In the genomic region with DNA sequence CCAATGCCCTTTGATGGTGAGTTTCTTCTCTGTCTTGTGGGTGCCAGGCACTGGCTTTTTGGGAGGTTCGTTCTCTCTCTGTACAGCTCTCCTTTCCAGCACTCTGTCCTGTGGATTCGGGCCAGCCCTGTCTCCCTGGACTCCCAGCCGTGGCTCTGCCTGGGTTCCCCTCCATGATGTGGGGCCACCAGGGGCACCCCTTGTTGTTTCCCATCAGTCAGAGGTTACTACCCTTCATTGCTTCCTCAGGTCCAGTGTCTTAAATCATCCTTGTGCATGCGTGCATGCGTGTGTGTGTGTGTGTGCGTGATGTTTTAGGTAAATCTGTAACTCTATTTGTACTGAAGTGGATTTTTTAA, we compare ENCODE assay signal across 12 cellular contexts.
"Had no signal": no experiment of that assay in that cellular context is flagged by ENCODE, and none has a peak within 500 bp of the region (broad histone marks: within the 10 kb centered on the region; RNA-seq: fewer than 3 reads in every experiment).

No MANE protein-coding gene starts in this region.

- DNase-seq: anterior cingulate cortex; brain microvascular endothelial cell; gastrocnemius medialis; heart left ventricle; mesenchymal stem cell; nucleus accumbens; SIG-M5; stimulated activated CD4-positive, alpha-beta T cell treated with anti-CD3 and anti-CD28 coated beads, Interleukin-4, amount 100 ng/mL, for 1 hour; T-helper 2 cell had no signal

- H3K27me3 Mint-ChIP-seq: naive thymus-derived CD8-positive, alpha-beta T cell had no signal

- H3K4me3 Mint-ChIP-seq: activated T-helper 1 cell treated with anti-CD3 and anti-CD28 coated beads, Interleukin-12 subunit alpha, Interleukin-12 subunit beta, Interleukin-2, Interleukin-4 antibody, amounts not matched to agents 30 ng/mL and 10 ng/mL and 1 ng/mL, durations not matched to agents 14 hours and 24 hours and 36 hours; naive thymus-derived CD8-positive, alpha-beta T cell had no signal

- H3K9me3 Mint-ChIP-seq: activated T-helper 1 cell treated with anti-CD3 and anti-CD28 coated beads, Interleukin-12 subunit alpha, Interleukin-12 subunit beta, Interleukin-2, Interleukin-4 antibody, amounts not matched to agents 30 ng/mL and 10 ng/mL and 1 ng/mL, durations not matched to agents 14 hours and 24 hours and 36 hours; naive thymus-derived CD8-positive, alpha-beta T cell had no signal

- ATAC-seq: gastrocnemius medialis; heart left ventricle; naive thymus-derived CD8-positive, alpha-beta T cell; sciatic nerve had no signal
